In genomic region chr17:35872581-35872980, GRCh38 we compare ENCODE assay signal across 1 cellular context.
TF ChIP-seq lines count a peak whose summit lies in the region.

No MANE protein-coding gene starts in this region.

TF ChIP-seq in HepG2, 621 proteins besides CTCF, POLR2A, EP300 and RAD21:
- TF ChIP-seq ZNF609 (CRISPR knock-in tag; IDR thresholded peaks at IDR 0.05; ENCODE audit: borderline replicate concordance) (no peak), ZFP37 (CRISPR knock-in tag; IDR thresholded peaks at IDR 0.05; ENCODE audit: borderline replicate concordance) (no peak), ZNF775 (CRISPR knock-in tag; IDR thresholded peaks at IDR 0.05; ENCODE audit: borderline replicate concordance) (no peak), ZNF275 (CRISPR knock-in tag; IDR thresholded peaks at IDR 0.05; ENCODE audit: borderline replicate concordance) (no peak), SNAPC2 (CRISPR knock-in tag; IDR thresholded peaks at IDR 0.05) (no peak), ATF2 (CRISPR knock-in tag; IDR thresholded peaks at IDR 0.05) (no peak), ZSCAN9 (CRISPR knock-in tag; IDR thresholded peaks at IDR 0.05; ENCODE audit: borderline replicate concordance) (no peak), ZMYM4 (CRISPR knock-in tag; IDR thresholded peaks at IDR 0.05) (no peak), HIVEP1 (CRISPR knock-in tag; IDR thresholded peaks at IDR 0.05) (no peak), ATAD3A (CRISPR knock-in tag; IDR thresholded peaks at IDR 0.05) (no peak), ZNF20 (CRISPR knock-in tag; IDR thresholded peaks at IDR 0.05) (no peak), MED8 (CRISPR knock-in tag; IDR thresholded peaks at IDR 0.05; ENCODE audit: insufficient replicate concordance) (no peak), TFDP1 (CRISPR knock-in tag; IDR thresholded peaks at IDR 0.05; ENCODE audit: borderline replicate concordance) (no peak), PATZ1 (CRISPR knock-in tag; IDR thresholded peaks at IDR 0.05) (no peak)
